In genomic region chr9:109254317-109254716, GRCh38 we compare ENCODE assay signal across 18 cellular contexts.
A peak's percentile ranks its signal among the peaks of the same experiment; 100 is the strongest.
DNase-seq lines count a peak whose midpoint lies in the region; ATAC-seq and TF ChIP-seq lines count a peak whose summit lies in the region.
"Had no signal": no experiment of that assay in that cellular context is flagged by ENCODE, and none has a peak within 500 bp of the region (broad histone marks: within the 10 kb centered on the region; RNA-seq: fewer than 3 reads in every experiment).

No MANE protein-coding gene starts in this region.

- H3K9me3 Mint-ChIP-seq in osteocyte (ENCODE audit: unreplicated experiment), result no peaks in the 10 kb centered on the region
- H3K9me3 Mint-ChIP-seq: activated T-cell treated with anti-CD3 and anti-CD28 coated beads, Interleukin-2, amount 50 U/mL, for 24 hours; GM23338; memory B cell had no signal

- H2AFZ ChIP-seq in PC-9, result no peak overlapping the region
- H2AFZ ChIP-seq: GM23338 had no signal

- no peaks in the 10 kb centered on the region for H3K9me2 ChIP-seq in PC-9 (ENCODE audit: insufficient read depth)

- intact Hi-C loops in PC-9 (cut with micrococcal nuclease; ENCODE audit: unreplicated experiment), result loop anchor here (10.0 kb wide), 1 partner anchor 150 kb away; no protein-coding TSS in a partner anchor

- H3K4me1 Mint-ChIP-seq in osteocyte (ENCODE audit: unreplicated experiment), result peaks cover 64% of the 10 kb centered on the region
- H3K4me1 Mint-ChIP-seq: memory B cell had no signal

- ATAC-seq in HG02970 (IDR thresholded peaks at IDR 0.05; ENCODE audit: low FRiP score, unreplicated experiment), result no peak
- ATAC-seq: activated CD4-positive, CD25-positive, alpha-beta regulatory T cell treated with anti-CD3 and anti-CD28 coated beads, Interleukin-2, amount 50 U/mL, for 24 hours; GM23338 had no signal

- H3K79me2 ChIP-seq in PC-9 (ENCODE audit: low read depth), result no peaks in the 10 kb centered on the region

- H3K36me3 Mint-ChIP-seq in osteocyte (ENCODE audit: unreplicated experiment), result peaks cover 6% of the 10 kb centered on the region
- H3K36me3 Mint-ChIP-seq: memory B cell had no signal

- H3K27ac Mint-ChIP-seq in osteocyte (ENCODE audit: unreplicated experiment), result peak overlapping the region; percentile 97
- H3K27ac Mint-ChIP-seq: activated T-cell treated with anti-CD3 and anti-CD28 coated beads, Interleukin-2, amount 50 U/mL, for 24 hours; memory B cell had no signal

- no peak overlapping the region for H3K4me3 Mint-ChIP-seq in osteocyte (ENCODE audit: unreplicated experiment)
- H3K4me3 Mint-ChIP-seq: activated T-cell treated with anti-CD3 and anti-CD28 coated beads, Interleukin-2, amount 50 U/mL, for 24 hours; GM23338; memory B cell had no signal

- peaks cover 66% of the 10 kb centered on the region for H3K4me1 ChIP-seq in PC-9 (replicated peaks; ENCODE audit: insufficient read depth)
- H3K4me1 ChIP-seq: BE2C, uterus had no signal

- peak overlapping the region; percentile 95 for H3K27ac ChIP-seq in PC-9
- no peak overlapping the region for H3K27ac ChIP-seq in WERI-Rb-1
- H3K27ac ChIP-seq: neutrophil, uterus had no signal

- no TSS peak for BruUV-seq in PC-9 (replicated peaks; lab: Mats Ljungman, UMichigan)

- no peaks in the 10 kb centered on the region for H3K27me3 ChIP-seq in PC-9 (ENCODE audit: insufficient read depth, low read depth)
- H3K27me3 ChIP-seq in WERI-Rb-1 (ENCODE audit: insufficient read depth, low read depth, severe bottlenecking), result no peaks in the 10 kb centered on the region
- H3K27me3 ChIP-seq: BE2C, uterus had no signal

- no peaks in the 10 kb centered on the region for H3K27me3 Mint-ChIP-seq in osteocyte (ENCODE audit: unreplicated experiment)
- H3K27me3 Mint-ChIP-seq: activated T-cell treated with anti-CD3 and anti-CD28 coated beads, Interleukin-2, amount 50 U/mL, for 24 hours had no signal

- POLR2A ChIA-PET in PC-9 (lab: Charles Lee; ENCODE audit: unreplicated experiment), result no interaction called here

- H3K4me3 ChIP-seq in PC-9 (peak overlapping the region; percentile 1; the same call in 1 of the 2 replicates), WERI-Rb-1 (ENCODE audit: low read depth, low read length) (no peak overlapping the region)
- H3K4me3 ChIP-seq: GM23338, uterus had no signal

- H4K20me1 ChIP-seq in PC-9 (ENCODE audit: insufficient read depth), result no peaks in the 10 kb centered on the region

- H3K4me2 ChIP-seq in PC-9, result peak overlapping the region; percentile 75
- H3K4me2 ChIP-seq: GM23338 had no signal

- TF ChIP-seq CTCF in PC-9 (conservative IDR thresholded peaks at IDR 0.05) (no peak), osteocyte (IDR thresholded peaks at IDR 0.05) (no peak), WERI-Rb-1 (IDR thresholded peaks at IDR 0.05; ENCODE audit: low read depth, low read length) (no peak)

- CTCF ChIA-PET in PC-9 (lab: Charles Lee), result interaction anchor here (0.5 to 0.6 kb wide), 2 partner anchors 196 to 304 kb away, joined by 4 to 5 read pairs; no protein-coding TSS in a partner anchor

- peaks cover 62% of the 10 kb centered on the region for H3F3A ChIP-seq in PC-9 (ENCODE audit: insufficient read depth, low read depth)

- H3K36me3 ChIP-seq in PC-9 (ENCODE audit: low read depth), result no peaks in the 10 kb centered on the region
- peaks cover 55% of the 10 kb centered on the region for H3K36me3 ChIP-seq in WERI-Rb-1
- H3K36me3 ChIP-seq: BE2C, neutrophil, uterus had no signal

- no peaks in the 10 kb centered on the region for H3K9me3 ChIP-seq in PC-9 (ENCODE audit: insufficient read depth, low read depth)
- H3K9me3 ChIP-seq in WERI-Rb-1 (ENCODE audit: severe bottlenecking), result no peaks in the 10 kb centered on the region
- H3K9me3 ChIP-seq: BE2C, neutrophil, uterus had no signal

- DNase-seq in AG08395 (ENCODE audit: low spot score) (peak; percentile 40), PC-9 (peak in 1 of 2 experiments; percentile 72), dedifferentiated amniotic fluid mesenchymal stem cell (ENCODE audit: extremely low spot score) (peak; percentile 64), osteocyte (ENCODE audit: extremely low spot score, unreplicated experiment) (no peak), WERI-Rb-1 (no peak), NCI-H128 (lab: John Stamatoyannopoulos, UW; ENCODE audit: unreplicated experiment) (no peak), pons (ENCODE audit: low spot score) (no peak)
- DNase-seq: activated T-cell treated with anti-CD3 and anti-CD28 coated beads, Interleukin-2, amount 50 U/mL, for 24 hours; BE2C; MM.1S; NCI-H2171; NK-92 treated with Interleukin-12 subunit alpha and Interleukin-12 subunit beta, amount 100 ng/mL, for 24 hours; uterus had no signal

Comparison
In these comparisons a context has a peak if more than half of its experiments do, and no peak if none do; other contexts are left out.
1. DNase-seq: peak in AG08395 (single experiment) and dedifferentiated amniotic fluid mesenchymal stem cell (single experiment); none in osteocyte (single experiment), WERI-Rb-1 (single experiment), NCI-H128 (single experiment) and pons (single experiment).